Comparison of ENCODE assay signal across 32 cellular contexts in the genomic region with DNA sequence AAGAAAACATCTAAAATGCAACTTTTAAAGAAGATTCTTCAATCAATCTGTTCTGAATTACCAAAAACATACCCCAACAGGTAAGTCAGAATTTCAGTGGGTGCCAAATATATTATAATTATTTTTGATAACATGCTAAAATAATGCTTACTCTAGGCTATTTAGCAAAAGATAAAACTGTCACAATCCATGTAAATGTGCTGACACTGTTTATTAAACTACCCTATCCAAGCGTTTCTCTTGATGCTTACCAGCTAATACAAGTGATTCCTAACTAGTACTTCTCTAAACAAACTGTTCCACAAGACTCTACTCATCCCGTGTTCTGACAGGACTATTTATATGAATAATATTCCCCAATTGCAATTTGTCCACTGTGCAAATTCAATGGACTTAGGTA.
DNase-seq lines count a peak whose midpoint lies in the region; ATAC-seq, FAIRE-seq and TF ChIP-seq lines count a peak whose summit lies in the region.
"Had no signal": no experiment of that assay in that cellular context is flagged by ENCODE, and none has a peak within 500 bp of the region (broad histone marks: within the 10 kb centered on the region; RNA-seq: fewer than 3 reads in every experiment).

No MANE protein-coding gene starts in this region.

- in situ Hi-C loops in HepG2 (cut with HindIII; ENCODE audit: extremely low pct_ligation_motif_present, low pct_unique_long_range_greater_than_20kb) (no loop called here), IMR-90 (cut with MboI; ENCODE audit: low sequenced_read_pairs) (loop anchor here (25.0 kb wide), 1 partner anchor 829 kb away; no protein-coding TSS in a partner anchor)

- H2BK15ac ChIP-seq in IMR-90 (ENCODE audit: low read depth, low read length): no peak overlapping the region

- dilution Hi-C loops in IMR-90 (cut with HindIII; ENCODE audit: low sequenced_read_pairs, unreplicated experiment): no loop called here

- H2BK120ac ChIP-seq in IMR-90 (ENCODE audit: low read depth, low read length): no peak overlapping the region

- H3K36me3 ChIP-seq in HepG2 (replicated peaks in 1 of 2; ENCODE audit: control insufficient read depth in 1 of 2, insufficient read depth in 2 of 2, low read length in 2 of 2) (no peaks in the 10 kb centered on the region), right lobe of liver (no peaks in the 10 kb centered on the region), IMR-90 (ENCODE audit: control insufficient read depth, insufficient read depth, low read length) (no peaks in the 10 kb centered on the region)
- H3K36me3 ChIP-seq: BE2C; BLaER1; BLaER1 treated with 17β-estradiol and CSF1 and Interleukin-3, amounts not matched to agents 10 nM and 100 nM had no signal

- H3K18ac ChIP-seq in IMR-90 (ENCODE audit: low read depth, low read length): no peak overlapping the region

- no peak overlapping the region for H2BK5ac ChIP-seq in IMR-90 (ENCODE audit: low read depth, low read length, poor library complexity, severe bottlenecking)

- POLR2A ChIA-PET in HepG2 (lab: Yijun Ruan, JAX) (no interaction called here), A549 (lab: Yijun Ruan, JAX) (no interaction called here), IMR-90 (lab: Charles Lee; ENCODE audit: unreplicated experiment) (no interaction called here)

- H2BK20ac ChIP-seq in IMR-90 (ENCODE audit: low read depth, low read length): no peak overlapping the region

- no peak overlapping the region for H2AK5ac ChIP-seq in IMR-90 (ENCODE audit: low read depth, low read length)

- H3K9me3 ChIP-seq in HepG2 (ENCODE audit: low read length) (no peaks in the 10 kb centered on the region), right lobe of liver (no peaks in the 10 kb centered on the region), A549 (no peaks in the 10 kb centered on the region), IMR-90 (ENCODE audit: control insufficient read depth, insufficient read depth, low read length) (no peaks in the 10 kb centered on the region)
- H3K9me3 ChIP-seq: BE2C, Caco-2 had no signal

- H3K9me1 ChIP-seq in IMR-90 (ENCODE audit: insufficient read depth, low read length): no peaks in the 10 kb centered on the region

- TF ChIP-seq RAD21 in HepG2 (CRISPR knock-in tag; IDR thresholded peaks at IDR 0.05) (no peak), A549 (conservative IDR thresholded peaks at IDR 0.05 in 1 of 2, IDR thresholded peaks at IDR 0.05 in 1 of 2) (no peak), IMR-90 (IDR thresholded peaks at IDR 0.05; ENCODE audit: low read length) (no peak)

- ATAC-seq in HepG2 (no peak), right lobe of liver (no peak), A549 (no peak), IMR-90 (ENCODE audit: low read depth) (no peak), HG03571 (IDR thresholded peaks at IDR 0.05; ENCODE audit: unreplicated experiment) (no peak), GM21390 (IDR thresholded peaks at IDR 0.05; ENCODE audit: unreplicated experiment) (no peak)
- ATAC-seq: CD8-positive, alpha-beta T cell had no signal

- H2AFZ ChIP-seq in HepG2 (ENCODE audit: low read length): no peak overlapping the region
- H2AFZ ChIP-seq in IMR-90 (replicated peaks; ENCODE audit: low read length, poor library complexity): no peak overlapping the region

- FAIRE-seq in HepG2 (lab: Jason Lieb, UNC) (no peak), A549 (lab: Jason Lieb, UNC) (no peak)
- FAIRE-seq: A204.1, D721Med had no signal

- no peak overlapping the region for H2AK9ac ChIP-seq in IMR-90 (replicated peaks; ENCODE audit: low read depth, low read length, poor library complexity)

- no peak overlapping the region for H3K27ac ChIP-seq in HepG2 (ENCODE audit: extremely low read length, insufficient read depth, low read length)
- no peak overlapping the region for H3K27ac ChIP-seq in right lobe of liver
- no peak overlapping the region for H3K27ac ChIP-seq in A549
- no peak overlapping the region for H3K27ac ChIP-seq in IMR-90 (ENCODE audit: insufficient read depth, low read length)
- H3K27ac ChIP-seq: 22Rv1; BLaER1; BLaER1 treated with 17β-estradiol and CSF1 and Interleukin-3, amounts not matched to agents 10 nM and 100 nM; C4-2B had no signal

- WGBS in HepG2 (ENCODE audit: low lambda C conversion rate): 0% methylated on average over 2 of the region's 2 CpGs
- 68% methylated on average over 2 of the region's 2 CpGs for WGBS in right lobe of liver (ENCODE audit: insufficient coverage, low coverage, low lambda C conversion rate, missing lambda C conversion rate)
- 59% methylated on average over 2 of the region's 2 CpGs for WGBS in A549 (ENCODE audit: missing lambda C conversion rate)
- no CpG with 5 or more reads among the region's 2 CpGs for WGBS in IMR-90 (ENCODE audit: extremely low coverage in 2 of 2, insufficient read length in 1 of 2), 2 experiments

- peaks cover 18 to 42% of the 10 kb centered on the region in 2 experiments for H3K79me1 ChIP-seq in IMR-90 (ENCODE audit: low read depth in 1 of 2, low read length in 2 of 2)

- CTCF ChIA-PET in HepG2 (lab: Yijun Ruan, JAX; ENCODE audit: low intra/inter-chr PET ratio, low total read pairs) (no interaction called here), A549 (lab: Yijun Ruan, JAX) (interaction anchor here (0.7 kb wide), 1 partner anchor 320 kb away, joined by 5 read pairs; no protein-coding TSS in a partner anchor), IMR-90 (lab: Yijun Ruan, JAX) (interaction anchor here (0.6 kb wide), 1 partner anchor 349 kb away, joined by 3 read pairs; no protein-coding TSS in a partner anchor)

- H3K4me1 ChIP-seq in HepG2 (ENCODE audit: insufficient read depth, low read length): no peaks in the 10 kb centered on the region
- H3K4me1 ChIP-seq in right lobe of liver: no peaks in the 10 kb centered on the region
- peaks cover 12% of the 10 kb centered on the region for H3K4me1 ChIP-seq in A549
- peaks cover 11% of the 10 kb centered on the region for H3K4me1 ChIP-seq in IMR-90 (ENCODE audit: control insufficient read depth, insufficient read depth, low read length)
- H3K4me1 ChIP-seq: Caco-2 had no signal

- H3K4me2 ChIP-seq in HepG2 (ENCODE audit: low read depth, low read length) (no peak overlapping the region), A549 (no peak overlapping the region), IMR-90 (ENCODE audit: low read depth, low read length) (no peak overlapping the region)
- H3K4me2 ChIP-seq: BLaER1; BLaER1 treated with 17β-estradiol and CSF1 and Interleukin-3, amounts not matched to agents 10 nM and 100 nM had no signal

- no peaks in the 10 kb centered on the region for H3K79me2 ChIP-seq in HepG2 (ENCODE audit: insufficient read depth, low read length)

- H3K4ac ChIP-seq in IMR-90 (ENCODE audit: low read depth, low read length): no peak overlapping the region

- H4K91ac ChIP-seq in IMR-90 (ENCODE audit: insufficient read depth, low read depth, low read length): no peak overlapping the region

- H3K56ac ChIP-seq in IMR-90 (ENCODE audit: extremely low read depth, insufficient read depth, low read length): no peak overlapping the region

- H3K27me3 ChIP-seq in HepG2 (ENCODE audit: control insufficient read depth in 1 of 2, insufficient read depth in 2 of 2, low read length in 2 of 2): 0 out of 5 replicates have a peak, but pooled peaks cover 0 to under 1% of the 10 kb centered on the region in 2 experiments
- H3K27me3 ChIP-seq in right lobe of liver: no peaks in the 10 kb centered on the region
- no peaks in the 10 kb centered on the region for H3K27me3 ChIP-seq in IMR-90 (ENCODE audit: control insufficient read depth, insufficient read depth, low read length)
- H3K27me3 ChIP-seq: BE2C; BLaER1; BLaER1 treated with 17β-estradiol and CSF1 and Interleukin-3, amounts not matched to agents 10 nM and 100 nM had no signal

- DNase-seq in HepG2 (ENCODE audit: low spot score): no peak
- no peak for DNase-seq in right lobe of liver
- DNase-seq in A549 (ENCODE audit: low read depth in 1 of 2, low spot score in 1 of 2): no peak
- no peak for DNase-seq in IMR-90
- DNase-seq: 8988T; ACHN; AML-193; BE2C; C1 segment of cervical spinal cord; Caco-2; Calu3; CD4-positive, alpha-beta memory T cell; CD4-positive, alpha-beta T cell; CD4-positive, CD25-positive, alpha-beta regulatory T cell; CD8-positive, alpha-beta memory T cell; CD8-positive, alpha-beta T cell; COR-L47; DMS 273 treated with DMSO at 0.1 percent for 48 hours; DMS153; DMS53; DMS79; DMS79 treated with DMSO at 0.1 percent for 48 hours; DND-41; EL had no signal

- H4K8ac ChIP-seq in IMR-90 (ENCODE audit: low read depth in 2 of 2, low read length in 2 of 2): no peak overlapping the region

- intact Hi-C loops in HepG2 (cut with micrococcal nuclease; ENCODE audit: unreplicated experiment) (no loop called here), right lobe of liver (cut with DNase I) (no loop called here), IMR-90 (cut with micrococcal nuclease) (no loop called here)

- H3K9ac ChIP-seq in HepG2 (ENCODE audit: insufficient read depth, low read depth, low read length) (no peak overlapping the region), IMR-90 (ENCODE audit: low read depth, low read length) (no peak overlapping the region)
- H3K9ac ChIP-seq: BLaER1; BLaER1 treated with 17β-estradiol and CSF1 and Interleukin-3, amounts not matched to agents 10 nM and 100 nM had no signal

- no peak overlapping the region for H3K14ac ChIP-seq in IMR-90 (replicated peaks; ENCODE audit: low read depth, low read length)

- TF ChIP-seq CTCF in HepG2 (CRISPR knock-in tag; IDR thresholded peaks at IDR 0.05) (no peak), right lobe of liver (IDR thresholded peaks at IDR 0.05) (no peak), A549 (IDR thresholded peaks at IDR 0.05) (no peak), IMR-90 (conservative IDR thresholded peaks at IDR 0.05; ENCODE audit: low read depth, low read length) (no peak)

- TF ChIP-seq POLR2A in HepG2 (IDR thresholded peaks at IDR 0.05; ENCODE audit: insufficient read depth in 1 of 2, low read depth in 2 of 2, low read length in 2 of 2) (no peak), right lobe of liver (IDR thresholded peaks at IDR 0.05) (no peak), A549 (IDR thresholded peaks at IDR 0.05; ENCODE audit: low read length) (no peak), IMR-90 (IDR thresholded peaks at IDR 0.05; ENCODE audit: low read depth, low read length) (no peak)

- no peak overlapping the region for H3K23ac ChIP-seq in IMR-90 (ENCODE audit: low read depth, low read length)

- H4K20me1 ChIP-seq in HepG2 (ENCODE audit: insufficient read depth, low read length) (no peaks in the 10 kb centered on the region), IMR-90 (ENCODE audit: insufficient read depth, low read length) (no peaks in the 10 kb centered on the region)
- H4K20me1 ChIP-seq: BLaER1; BLaER1 treated with 17β-estradiol and CSF1 and Interleukin-3, amounts not matched to agents 10 nM and 100 nM had no signal

- H4K5ac ChIP-seq in IMR-90 (ENCODE audit: low read depth, low read length): no peak overlapping the region

- TF ChIP-seq EP300 in HepG2 (IDR thresholded peaks at IDR 0.05; ENCODE audit: low read depth in 2 of 2, low read length in 2 of 2): no peak
- no peak for TF ChIP-seq EP300 in HepG2 (CRISPR knock-in tag; IDR thresholded peaks at IDR 0.05; ENCODE audit: borderline replicate concordance)
- TF ChIP-seq EP300 in A549 (IDR thresholded peaks at IDR 0.05): no peak

- no peak overlapping the region for H3K4me3 ChIP-seq in HepG2 (replicated peaks in 1 of 3; ENCODE audit: insufficient read depth in 1 of 3, low read depth in 2 of 3, low read length in 3 of 3)
- no peak overlapping the region for H3K4me3 ChIP-seq in right lobe of liver
- no peak overlapping the region for H3K4me3 ChIP-seq in A549
- no peak overlapping the region for H3K4me3 ChIP-seq in IMR-90 (ENCODE audit: insufficient read depth, low read depth, low read length)
- H3K4me3 ChIP-seq: BLaER1; BLaER1 treated with 17β-estradiol and CSF1 and Interleukin-3, amounts not matched to agents 10 nM and 100 nM had no signal

- BruUV-seq in HepG2 (replicated peaks; lab: Mats Ljungman, UMichigan) (no TSS peak), IMR-90 (replicated peaks; lab: Mats Ljungman, UMichigan) (no TSS peak)
